ENCODE assay signal across 1 cellular context in genomic region chr17:63600569-63601438, GRCh38.
TF ChIP-seq lines count a peak whose summit lies in the region.

Gene TACO1, plus strand, starts transcription at chr17:63600895. Its CDS starts 189 bp downstream, at chr17:63601084.

TF ChIP-seq in HepG2, 621 proteins besides CTCF, POLR2A, EP300 and RAD21 (continued from another document and continues in another):
- peak; percentile 79 for TF ChIP-seq ZNF407 (CRISPR knock-in tag; IDR thresholded peaks at IDR 0.05; ENCODE audit: not compliant biosample characterization)
- TF ChIP-seq FOXP4 (CRISPR knock-in tag; IDR thresholded peaks at IDR 0.05): peak; percentile 86
- TF ChIP-seq ZNF430 (CRISPR knock-in tag; IDR thresholded peaks at IDR 0.05): peak; percentile 83
- peak; percentile 23; the same call in 1 of the 2 replicates for TF ChIP-seq TBP (CRISPR knock-in tag; IDR thresholded peaks at IDR 0.05)
- TF ChIP-seq SMARCC2 (IDR thresholded peaks at IDR 0.05): peak; percentile 55; the same call in 1 of the 2 replicates
- TF ChIP-seq MLX (CRISPR knock-in tag; IDR thresholded peaks at IDR 0.05): peak; percentile 72
- peak; percentile 96 for TF ChIP-seq SALL2 (CRISPR knock-in tag; IDR thresholded peaks at IDR 0.05)
- TF ChIP-seq IKZF1 (IDR thresholded peaks at IDR 0.05): no peak
- peak; percentile 89 for TF ChIP-seq FOXJ3 (CRISPR knock-in tag; IDR thresholded peaks at IDR 0.05; ENCODE audit: borderline replicate concordance)
- TF ChIP-seq ZNF3 (CRISPR knock-in tag; IDR thresholded peaks at IDR 0.05): peak; percentile 33; the same call in 1 of the 2 replicates
- TF ChIP-seq ZNF276 (CRISPR knock-in tag; IDR thresholded peaks at IDR 0.05; ENCODE audit: low read depth): peak; percentile 75; the same call in 1 of the 2 replicates
- TF ChIP-seq PHB2 (IDR thresholded peaks at IDR 0.05; ENCODE audit: partially characterized antibody): no peak
- TF ChIP-seq ZNF354B (CRISPR knock-in tag; IDR thresholded peaks at IDR 0.05): no peak
- TF ChIP-seq CCAR2 (optimal IDR thresholded peaks at IDR 0.05; ENCODE audit: low read depth, low read length): peak; percentile 98
- TF ChIP-seq ARID2 (CRISPR knock-in tag; IDR thresholded peaks at IDR 0.05; ENCODE audit: borderline replicate concordance): no peak
- peak; percentile 46; the same call in 1 of the 2 replicates for TF ChIP-seq ZBTB37 (CRISPR knock-in tag; IDR thresholded peaks at IDR 0.05)
- TF ChIP-seq CENPX (CRISPR knock-in tag; IDR thresholded peaks at IDR 0.05): no peak
- TF ChIP-seq ZNF713 (CRISPR knock-in tag; IDR thresholded peaks at IDR 0.05): peak; percentile 50; the same call in 1 of the 2 replicates
- TF ChIP-seq ZHX1 (CRISPR knock-in tag; IDR thresholded peaks at IDR 0.05; ENCODE audit: low read depth): peak; percentile 64; the same call in 1 of the 2 replicates
- no peak for TF ChIP-seq ZNF34 (CRISPR knock-in tag; IDR thresholded peaks at IDR 0.05; ENCODE audit: borderline replicate concordance)
- peak; percentile 74; the same call in 1 of the 2 replicates for TF ChIP-seq JUND (CRISPR knock-in tag; IDR thresholded peaks at IDR 0.05)
- TF ChIP-seq CEBPB (IDR thresholded peaks at IDR 0.05; ENCODE audit: borderline replicate concordance, low read depth, low read length): no peak
- TF ChIP-seq DMTF1 (CRISPR knock-in tag; IDR thresholded peaks at IDR 0.05): no peak
- TF ChIP-seq SKIL (CRISPR knock-in tag; IDR thresholded peaks at IDR 0.05; ENCODE audit: borderline replicate concordance): no peak
- no peak for TF ChIP-seq TCF7L2 (IDR thresholded peaks at IDR 0.05; ENCODE audit: low read depth, low read length)
